8 cellular contexts compared by ENCODE assay signal in the genomic region with DNA sequence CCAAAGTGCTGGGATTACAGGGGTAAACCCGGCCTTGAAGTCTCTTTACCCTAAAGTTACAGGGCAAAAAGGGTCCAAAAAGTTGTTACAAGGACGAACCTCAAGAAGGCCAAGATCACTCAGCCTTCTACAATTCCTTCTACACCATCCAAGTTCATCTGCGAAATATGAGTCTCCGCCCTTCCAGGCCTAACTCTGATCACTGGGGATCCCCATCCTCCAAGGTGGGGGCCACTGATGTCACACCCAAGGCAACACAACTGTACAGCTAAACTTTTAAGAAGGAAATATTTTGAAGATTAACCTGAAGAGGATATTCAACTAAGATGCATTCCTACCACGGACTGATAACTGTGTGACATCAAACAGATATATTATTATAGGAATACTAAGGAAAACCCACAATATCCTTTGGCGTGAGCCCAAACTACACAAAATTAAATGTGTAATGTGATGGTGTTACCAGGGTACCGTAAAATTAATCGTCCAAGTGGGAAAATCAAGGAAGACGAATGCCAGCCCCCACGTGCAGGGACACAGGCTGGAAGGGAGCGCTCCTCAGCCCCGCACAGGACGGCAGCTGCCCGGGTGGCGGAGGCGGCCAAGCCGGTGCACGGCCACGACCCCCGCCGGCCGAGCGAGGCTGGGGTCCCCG. TPM values are rescaled to one million over a fixed set of nuclear protein-coding genes. Genes with fewer than 3 reads are reported as not detected.
DNase-seq lines count a peak whose midpoint lies in the region; ATAC-seq and TF ChIP-seq lines count a peak whose summit lies in the region.

No MANE protein-coding gene starts in this region.

- peaks cover 12% of the 10 kb centered on the region for H3K4me1 Mint-ChIP-seq in osteocyte (ENCODE audit: unreplicated experiment)

- H3K27ac Mint-ChIP-seq in osteocyte (ENCODE audit: unreplicated experiment) = peak overlapping the region; percentile 60

- peak; percentile 8 for ATAC-seq in HG02840 (IDR thresholded peaks at IDR 0.05; ENCODE audit: low FRiP score, unreplicated experiment)

- H3K4me3 Mint-ChIP-seq in osteocyte (ENCODE audit: unreplicated experiment) = no peak overlapping the region

- H3K27me3 Mint-ChIP-seq in osteocyte (ENCODE audit: unreplicated experiment) = no peaks in the 10 kb centered on the region

- TF ChIP-seq CTCF in epithelial cell of proximal tubule (conservative IDR thresholded peaks at IDR 0.05; ENCODE audit: low read depth, low read length) = no peak
- TF ChIP-seq CTCF in osteocyte (IDR thresholded peaks at IDR 0.05) = no peak

- no peaks in the 10 kb centered on the region for H3K9me3 Mint-ChIP-seq in osteocyte (ENCODE audit: unreplicated experiment)

- peaks cover 5% of the 10 kb centered on the region for H3K36me3 Mint-ChIP-seq in osteocyte (ENCODE audit: unreplicated experiment)

- H3K4me3 ChIP-seq in epithelial cell of proximal tubule (ENCODE audit: low read depth, low read length) = peak overlapping the region; percentile 67

- peak; percentile 40 for DNase-seq in stimulated activated CD4-positive, alpha-beta T cell treated with anti-CD3 and anti-CD28 coated beads, Interleukin-15, amount 100 ng/mL, for 24 hours
- DNase-seq in stimulated activated CD4-positive, alpha-beta T cell treated with anti-CD3 and anti-CD28 coated beads, Interleukin-12 subunit alpha, Interleukin-12 subunit beta, amount 100 ng/mL, for 4 hours = no peak
- DNase-seq in RPMI8226 (peak; percentile 11), epithelial cell of proximal tubule (ENCODE audit: low read depth) (no peak), osteocyte (ENCODE audit: extremely low spot score, unreplicated experiment) (no peak), GM19238 (ENCODE audit: insufficient read length, low spot score) (no peak), cortex of kidney (lab: John Stamatoyannopoulos, UW) (no peak)

RNA-seq across cellular contexts. Expression of gene PAXIP1, which starts 1.0 kb away (rescaled TPM):
- 14.5 and 17.1 TPM in 2 replicates for total RNA-seq in epithelial cell of proximal tubule
- total RNA-seq in osteocyte = 12.5 and 14.2 TPM in 2 replicates

Comparison
In these comparisons a context has a peak if more than half of its experiments do, and no peak if none do; other contexts are left out.
1. DNase-seq: peak in stimulated activated CD4-positive, alpha-beta T cell treated with anti-CD3 and anti-CD28 coated beads, Interleukin-15, amount 100 ng/mL, for 24 hours (single experiment) and RPMI8226 (single experiment); none in stimulated activated CD4-positive, alpha-beta T cell treated with anti-CD3 and anti-CD28 coated beads, Interleukin-12 subunit alpha, Interleukin-12 subunit beta, amount 100 ng/mL, for 4 hours (single experiment), epithelial cell of proximal tubule (single experiment), osteocyte (single experiment), GM19238 (single experiment) and cortex of kidney (single experiment).